Comparison of ENCODE assay signal across 8 cellular contexts in the genomic region with DNA sequence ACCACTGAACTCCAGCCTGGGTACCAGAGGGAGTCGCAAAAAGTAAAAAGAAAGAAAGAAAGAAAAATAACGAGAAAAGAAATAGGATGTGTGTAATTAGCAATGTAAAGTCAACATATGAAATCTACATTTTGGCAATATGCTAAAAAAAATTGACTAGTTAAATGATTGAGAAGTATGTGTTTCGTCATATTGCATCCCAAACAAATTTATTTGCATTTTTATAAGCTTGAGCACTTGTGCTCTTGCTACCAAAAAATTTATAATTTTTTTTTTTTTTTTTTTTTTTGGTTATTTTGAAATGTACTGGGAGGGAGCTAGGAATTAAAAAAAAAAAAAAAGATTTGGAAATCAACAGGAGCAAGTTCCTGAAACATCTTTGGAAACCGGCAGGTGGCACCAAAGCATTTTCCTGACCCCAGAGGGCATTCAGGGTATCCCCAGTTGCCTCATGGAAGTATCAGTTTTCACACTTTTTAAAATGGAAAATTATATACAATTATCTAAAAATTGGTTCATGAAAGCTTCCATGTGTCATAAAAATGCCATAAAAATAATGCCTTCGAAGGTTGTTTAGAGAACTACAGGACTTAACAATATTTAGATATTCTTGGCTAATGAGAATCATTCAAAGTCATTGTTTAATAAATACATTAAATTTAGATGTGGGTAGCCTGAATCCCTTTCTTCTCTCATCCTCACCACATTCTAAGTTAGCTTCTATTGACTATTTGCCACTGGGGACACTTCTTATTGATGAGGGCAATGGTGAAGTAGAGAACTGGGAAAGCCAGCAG. TPM values are rescaled to one million over a fixed set of nuclear protein-coding genes. Genes with fewer than 3 reads are reported as not detected.
DNase-seq lines count a peak whose midpoint lies in the region; TF ChIP-seq lines count a peak whose summit lies in the region.

No MANE protein-coding gene starts in this region.

- H3F3A ChIP-seq in neural cell (ENCODE audit: insufficient read depth, low read length, poor library complexity, severe bottlenecking) = no peaks in the 10 kb centered on the region

- H3K27me3 ChIP-seq in neural cell (ENCODE audit: insufficient read depth, low read depth, low read length) (no peaks in the 10 kb centered on the region), suprapubic skin (peaks cover 5% of the 10 kb centered on the region)

- no peaks in the 10 kb centered on the region for H3K9me3 Mint-ChIP-seq in activated T-helper 1 cell treated with anti-CD3 and anti-CD28 coated beads, Interleukin-12 subunit alpha, Interleukin-12 subunit beta, Interleukin-2, Interleukin-4 antibody, amounts not matched to agents 30 ng/mL and 10 ng/mL and 1 ng/mL, durations not matched to agents 14 hours and 24 hours and 36 hours

- 20% methylated on average over 5 of the region's 5 CpGs for WGBS in suprapubic skin

- TF ChIP-seq EP300 in neural cell (conservative IDR thresholded peaks at IDR 0.05; ENCODE audit: poor library complexity, severe bottlenecking) (no peak), suprapubic skin (IDR thresholded peaks at IDR 0.05) (no peak)

- DNase-seq in Daoy (ENCODE audit: low read depth) (peak; percentile 73), HUDEP-2 (lab: John Stamatoyannopoulos, UW; ENCODE audit: unreplicated experiment in 76 of 76) (peak in 48 of 76 experiments; percentile 3 to 60 (median 25)), RKO (ENCODE audit: low spot score) (peak; percentile 76), erythroblast (lab: John Stamatoyannopoulos, UW) (peak; percentile 37 to 68), suprapubic skin (ENCODE audit: low spot score in 2 of 2) (no peak), mesenteric fat pad (ENCODE audit: low spot score) (no peak)
- no peak for DNase-seq in activated T-helper 1 cell treated with anti-CD3 and anti-CD28 coated beads, Interleukin-12 subunit alpha, Interleukin-12 subunit beta, Interleukin-2, Interleukin-4 antibody, amounts not matched to agents 30 ng/mL and 10 ng/mL and 1 ng/mL, durations not matched to agents 14 hours and 24 hours and 36 hours (ENCODE audit: low spot score)

- TF ChIP-seq RAD21 in neural cell (conservative IDR thresholded peaks at IDR 0.05) = peak; percentile 79

- H3K4me1 ChIP-seq in suprapubic skin = peaks cover 4% of the 10 kb centered on the region

- H3K4me3 Mint-ChIP-seq in activated T-helper 1 cell treated with anti-CD3 and anti-CD28 coated beads, Interleukin-12 subunit alpha, Interleukin-12 subunit beta, Interleukin-2, Interleukin-4 antibody, amounts not matched to agents 30 ng/mL and 10 ng/mL and 1 ng/mL, durations not matched to agents 14 hours and 24 hours and 36 hours = no peak overlapping the region

- H3K27ac ChIP-seq in neural cell (ENCODE audit: low read length) (no peak overlapping the region), suprapubic skin (no peak overlapping the region)

- intact Hi-C loops in activated T-helper 1 cell treated with anti-CD3 and anti-CD28 coated beads, Interleukin-12 subunit alpha, Interleukin-12 subunit beta, Interleukin-2, Interleukin-4 antibody, amounts not matched to agents 30 ng/mL and 10 ng/mL and 1 ng/mL, durations not matched to agents 14 hours and 24 hours and 36 hours (cut with micrococcal nuclease) = loop anchor here (5.0 to 10.0 kb wide), 2 partner anchors 516 to 778 kb away; no protein-coding TSS in a partner anchor

- H3K9me3 ChIP-seq in neural cell (ENCODE audit: low read length) (no peaks in the 10 kb centered on the region), suprapubic skin (no peaks in the 10 kb centered on the region)

- H3K4me2 ChIP-seq in neural cell (ENCODE audit: low read length) = no peak overlapping the region

- H3K9ac ChIP-seq in neural cell (ENCODE audit: low read length) = no peak overlapping the region

- peaks cover 14% of the 10 kb centered on the region for H3K4me1 Mint-ChIP-seq in activated T-helper 1 cell treated with anti-CD3 and anti-CD28 coated beads, Interleukin-12 subunit alpha, Interleukin-12 subunit beta, Interleukin-2, Interleukin-4 antibody, amounts not matched to agents 30 ng/mL and 10 ng/mL and 1 ng/mL, durations not matched to agents 14 hours and 24 hours and 36 hours (ENCODE audit: low read depth)

- H3K27ac Mint-ChIP-seq in activated T-helper 1 cell treated with anti-CD3 and anti-CD28 coated beads, Interleukin-12 subunit alpha, Interleukin-12 subunit beta, Interleukin-2, Interleukin-4 antibody, amounts not matched to agents 30 ng/mL and 10 ng/mL and 1 ng/mL, durations not matched to agents 14 hours and 24 hours and 36 hours = no peak overlapping the region

- H3K79me2 ChIP-seq in neural cell (replicated peaks; ENCODE audit: insufficient read depth, low read length) = no peaks in the 10 kb centered on the region

- TF ChIP-seq CTCF in neural cell (IDR thresholded peaks at IDR 0.05; ENCODE audit: poor library complexity, severe bottlenecking) (peak; percentile 70), suprapubic skin (IDR thresholded peaks at IDR 0.05) (peak in 1 of 2 donors; percentile 44)

- no peak overlapping the region for H2AFZ ChIP-seq in neural cell (ENCODE audit: low read depth, low read length)

- peaks cover 2% of the 10 kb centered on the region for H3K36me3 Mint-ChIP-seq in activated T-helper 1 cell treated with anti-CD3 and anti-CD28 coated beads, Interleukin-12 subunit alpha, Interleukin-12 subunit beta, Interleukin-2, Interleukin-4 antibody, amounts not matched to agents 30 ng/mL and 10 ng/mL and 1 ng/mL, durations not matched to agents 14 hours and 24 hours and 36 hours (ENCODE audit: low read depth)

- no peaks in the 10 kb centered on the region for H3K9me2 ChIP-seq in neural cell (ENCODE audit: insufficient read depth, low read length)

- H4K20me1 ChIP-seq in neural cell (ENCODE audit: insufficient read depth) = no peaks in the 10 kb centered on the region

- no peak overlapping the region for H3K4me3 ChIP-seq in neural cell (ENCODE audit: low read length)
- H3K4me3 ChIP-seq in suprapubic skin = no peak overlapping the region

- peaks cover 36% of the 10 kb centered on the region for H3K27me3 Mint-ChIP-seq in activated T-helper 1 cell treated with anti-CD3 and anti-CD28 coated beads, Interleukin-12 subunit alpha, Interleukin-12 subunit beta, Interleukin-2, Interleukin-4 antibody, amounts not matched to agents 30 ng/mL and 10 ng/mL and 1 ng/mL, durations not matched to agents 14 hours and 24 hours and 36 hours (ENCODE audit: insufficient read depth)

- H3K36me3 ChIP-seq in neural cell (ENCODE audit: insufficient read depth, low read length) (no peaks in the 10 kb centered on the region), suprapubic skin (no peaks in the 10 kb centered on the region)

- no peak for TF ChIP-seq POLR2A in erythroblast (IDR thresholded peaks at IDR 0.05; ENCODE audit: low read length)
- TF ChIP-seq POLR2A in suprapubic skin (IDR thresholded peaks at IDR 0.05) = no peak

TF ChIP-seq in neural cell, 6 proteins besides CTCF, POLR2A, EP300 and RAD21:
- TF ChIP-seq SMC3 (conservative IDR thresholded peaks at IDR 0.05; ENCODE audit: poor library complexity) (peak; percentile 85), POLR2AphosphoS5 (IDR thresholded peaks at IDR 0.05) (no peak)
- TF ChIP-seq, protein P1, sequence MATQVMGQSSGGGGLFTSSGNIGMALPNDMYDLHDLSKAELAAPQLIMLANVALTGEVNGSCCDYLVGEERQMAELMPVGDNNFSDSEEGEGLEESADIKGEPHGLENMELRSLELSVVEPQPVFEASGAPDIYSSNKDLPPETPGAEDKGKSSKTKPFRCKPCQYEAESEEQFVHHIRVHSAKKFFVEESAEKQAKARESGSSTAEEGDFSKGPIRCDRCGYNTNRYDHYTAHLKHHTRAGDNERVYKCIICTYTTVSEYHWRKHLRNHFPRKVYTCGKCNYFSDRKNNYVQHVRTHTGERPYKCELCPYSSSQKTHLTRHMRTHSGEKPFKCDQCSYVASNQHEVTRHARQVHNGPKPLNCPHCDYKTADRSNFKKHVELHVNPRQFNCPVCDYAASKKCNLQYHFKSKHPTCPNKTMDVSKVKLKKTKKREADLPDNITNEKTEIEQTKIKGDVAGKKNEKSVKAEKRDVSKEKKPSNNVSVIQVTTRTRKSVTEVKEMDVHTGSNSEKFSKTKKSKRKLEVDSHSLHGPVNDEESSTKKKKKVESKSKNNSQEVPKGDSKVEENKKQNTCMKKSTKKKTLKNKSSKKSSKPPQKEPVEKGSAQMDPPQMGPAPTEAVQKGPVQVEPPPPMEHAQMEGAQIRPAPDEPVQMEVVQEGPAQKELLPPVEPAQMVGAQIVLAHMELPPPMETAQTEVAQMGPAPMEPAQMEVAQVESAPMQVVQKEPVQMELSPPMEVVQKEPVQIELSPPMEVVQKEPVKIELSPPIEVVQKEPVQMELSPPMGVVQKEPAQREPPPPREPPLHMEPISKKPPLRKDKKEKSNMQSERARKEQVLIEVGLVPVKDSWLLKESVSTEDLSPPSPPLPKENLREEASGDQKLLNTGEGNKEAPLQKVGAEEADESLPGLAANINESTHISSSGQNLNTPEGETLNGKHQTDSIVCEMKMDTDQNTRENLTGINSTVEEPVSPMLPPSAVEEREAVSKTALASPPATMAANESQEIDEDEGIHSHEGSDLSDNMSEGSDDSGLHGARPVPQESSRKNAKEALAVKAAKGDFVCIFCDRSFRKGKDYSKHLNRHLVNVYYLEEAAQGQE (IDR thresholded peaks at IDR 0.05; ENCODE audit: borderline replicate concordance) = no peak

RNA-seq across cellular contexts. Expression of a gene that starts 4.8 kb away (rescaled TPM):
- 68.0 and 77.3 TPM in 2 replicates for total RNA-seq in Daoy (2014; rRNA removed; shearing (Covaris generic))
- 5.9 and 8.8 TPM in 2 replicates for polyA plus RNA-seq in neural cell
- polyA minus RNA-seq in neural cell = 34.8 and 39.7 TPM in 2 replicates
- total RNA-seq in suprapubic skin = 10 to 100 TPM; 21.1 to 43.4 (median 32.6) TPM
- total RNA-seq in activated T-helper 1 cell treated with anti-CD3 and anti-CD28 coated beads, Interleukin-12 subunit alpha, Interleukin-12 subunit beta, Interleukin-2, Interleukin-4 antibody, amounts not matched to agents 30 ng/mL and 10 ng/mL and 1 ng/mL, durations not matched to agents 14 hours and 24 hours and 36 hours = 83.6 and 85.2 TPM in 2 replicates
- 40.2 TPM for total RNA-seq in mesenteric fat pad

Comparison
In these comparisons a context has a peak if more than half of its experiments do, and no peak if none do; other contexts are left out.
1. DNase-seq: peak in Daoy (single experiment), HUDEP-2 (48 of 76), RKO (single experiment) and erythroblast (2 of 2); none in suprapubic skin (0 of 2), activated T-helper 1 cell treated with anti-CD3 and anti-CD28 coated beads, Interleukin-12 subunit alpha, Interleukin-12 subunit beta, Interleukin-2, Interleukin-4 antibody, amounts not matched to agents 30 ng/mL and 10 ng/mL and 1 ng/mL, durations not matched to agents 14 hours and 24 hours and 36 hours (single experiment) and mesenteric fat pad (single experiment).